8 cellular contexts compared by ENCODE assay signal in genomic region chr17:57945999-57946797, GRCh38. TPM values are rescaled to one million over a fixed set of nuclear protein-coding genes. Genes with fewer than 3 reads are reported as not detected.
DNase-seq lines count a peak whose midpoint lies in the region; ATAC-seq and TF ChIP-seq lines count a peak whose summit lies in the region.

No MANE protein-coding gene starts in this region.

- H3K9me3 Mint-ChIP-seq in CD4-positive, alpha-beta T cell: no peaks in the 10 kb centered on the region
- H3K9me3 Mint-ChIP-seq in stimulated activated memory B cell treated with anti-CD40 and anti-IgM and Interleukin-4, amounts not matched to agents 10 μg/mL and 1 μg/mL and 100 μg/mL, for 72 hours: no peaks in the 10 kb centered on the region

- peak overlapping the region; percentile 86 for H3K4me3 Mint-ChIP-seq in CD4-positive, alpha-beta T cell
- peak overlapping the region; percentile 73 for H3K4me3 Mint-ChIP-seq in stimulated activated memory B cell treated with anti-CD40 and anti-IgM and Interleukin-4, amounts not matched to agents 10 μg/mL and 1 μg/mL and 100 μg/mL, for 72 hours

- H3K27me3 Mint-ChIP-seq in CD4-positive, alpha-beta T cell: peaks cover 7% of the 10 kb centered on the region
- peaks cover 55% of the 10 kb centered on the region for H3K27me3 Mint-ChIP-seq in stimulated activated memory B cell treated with anti-CD40 and anti-IgM and Interleukin-4, amounts not matched to agents 10 μg/mL and 1 μg/mL and 100 μg/mL, for 72 hours

- peak; percentile 67 for ATAC-seq in CD4-positive, alpha-beta T cell (ENCODE audit: poor library complexity)
- peak; percentile 2 for ATAC-seq in GM21619 (IDR thresholded peaks at IDR 0.05; ENCODE audit: unreplicated experiment)
- ATAC-seq in stimulated activated memory B cell treated with anti-CD40 and anti-IgM and Interleukin-4, amounts not matched to agents 10 μg/mL and 1 μg/mL and 100 μg/mL, for 72 hours: peak; percentile 37

- CTCF ChIA-PET in CD4-positive, alpha-beta T cell (lab: Charles Lee): interaction anchor here (1.3 kb wide), 1 partner anchor 53 kb away, joined by 5 read pairs; no protein-coding TSS in a partner anchor

- intact Hi-C loops in CD4-positive, alpha-beta T cell (cut with DNase I, micrococcal nuclease): no loop called here

- TF ChIP-seq CTCF in CD4-positive, alpha-beta T cell (IDR thresholded peaks at IDR 0.05): no peak
- TF ChIP-seq CTCF in fibroblast of villous mesenchyme (IDR thresholded peaks at IDR 0.05; ENCODE audit: insufficient read depth, low read depth, low read length): no peak

- H3K9me3 ChIP-seq in CD4-positive, alpha-beta T cell (ENCODE audit: control insufficient read depth, low read length): no peaks in the 10 kb centered on the region
- no peaks in the 10 kb centered on the region for H3K9me3 ChIP-seq in SJCRH30 (replicated peaks)

- H3K27me3 ChIP-seq in CD4-positive, alpha-beta T cell (ENCODE audit: control insufficient read depth, insufficient read depth, low read length): no peaks in the 10 kb centered on the region
- no peaks in the 10 kb centered on the region for H3K27me3 ChIP-seq in SJCRH30

- no peak overlapping the region for H3K27ac ChIP-seq in CD4-positive, alpha-beta T cell (ENCODE audit: low read depth, low read length)
- peak overlapping the region; percentile 86 for H3K27ac ChIP-seq in SJCRH30

- peaks cover 75% of the 10 kb centered on the region for H3K4me1 ChIP-seq in SJCRH30

- H3K27ac Mint-ChIP-seq in CD4-positive, alpha-beta T cell: peak overlapping the region; percentile 6
- H3K27ac Mint-ChIP-seq in stimulated activated memory B cell treated with anti-CD40 and anti-IgM and Interleukin-4, amounts not matched to agents 10 μg/mL and 1 μg/mL and 100 μg/mL, for 72 hours: no peak overlapping the region

- no peak for DNase-seq in CD4-positive, alpha-beta T cell
- DNase-seq in SJCRH30: no peak
- DNase-seq in fibroblast of villous mesenchyme (ENCODE audit: low read depth): peak; percentile 70
- DNase-seq in DMS153 (lab: John Stamatoyannopoulos, UW): no peak
- no peak for DNase-seq in NCI-H2029 (lab: John Stamatoyannopoulos, UW)
- no peak for DNase-seq in NCI-H1092 (lab: John Stamatoyannopoulos, UW)

- H3K4me3 ChIP-seq in SJCRH30 (no peak overlapping the region), fibroblast of villous mesenchyme (ENCODE audit: low read depth, low read length) (peak overlapping the region; percentile 26)

- H3K4me1 Mint-ChIP-seq in CD4-positive, alpha-beta T cell (ENCODE audit: low read depth): peaks cover 29% of the 10 kb centered on the region
- peaks cover 58% of the 10 kb centered on the region for H3K4me1 Mint-ChIP-seq in stimulated activated memory B cell treated with anti-CD40 and anti-IgM and Interleukin-4, amounts not matched to agents 10 μg/mL and 1 μg/mL and 100 μg/mL, for 72 hours

- POLR2A ChIA-PET in CD4-positive, alpha-beta T cell (lab: Charles Lee): interaction anchor here (0.7 to 1.9 kb wide), 7 partner anchors 9 to 61 kb away, joined by 3 to 12 read pairs (median 4); partner anchors contain the start of genes CUEDC1, SRSF1 and VEZF1

- no peaks in the 10 kb centered on the region for H3K36me3 Mint-ChIP-seq in CD4-positive, alpha-beta T cell (ENCODE audit: low read depth)
- no peaks in the 10 kb centered on the region for H3K36me3 Mint-ChIP-seq in stimulated activated memory B cell treated with anti-CD40 and anti-IgM and Interleukin-4, amounts not matched to agents 10 μg/mL and 1 μg/mL and 100 μg/mL, for 72 hours

- H3K36me3 ChIP-seq in SJCRH30: no peaks in the 10 kb centered on the region

RNA-seq across cellular contexts. Expression of gene CUEDC1, which starts 9.0 kb away (rescaled TPM):
- total RNA-seq in CD4-positive, alpha-beta T cell: 1 to 10 TPM in 1 of 2 experiments, under 1 TPM in 1; 0.41 to 1.0 TPM
- 11.6 and 14.4 TPM in 2 replicates for total RNA-seq in SJCRH30 (2014; rRNA removed; shearing (Covaris generic))
- 21.6 and 22.9 TPM in 2 replicates for total RNA-seq in fibroblast of villous mesenchyme

RNA-seq across cellular contexts. Expression of gene VEZF1, which starts 41.9 kb away (rescaled TPM):
- 10 to 100 TPM; 41.6 to 41.7 TPM for total RNA-seq in CD4-positive, alpha-beta T cell
- total RNA-seq in SJCRH30 (2014; rRNA removed; shearing (Covaris generic)): 74.9 and 78.9 TPM in 2 replicates
- total RNA-seq in fibroblast of villous mesenchyme: 40.3 and 51.8 TPM in 2 replicates

Comparison
In these comparisons a context has a peak if more than half of its experiments do, and no peak if none do; other contexts are left out.
1. ATAC-seq: peak in every context shown above with its lines; median percentile 67 in CD4-positive, alpha-beta T cell; 37 in stimulated activated memory B cell treated with anti-CD40 and anti-IgM and Interleukin-4, amounts not matched to agents 10 μg/mL and 1 μg/mL and 100 μg/mL, for 72 hours; 2 in GM21619.